ENCODE assay signal across 8 cellular contexts in the genomic region with DNA sequence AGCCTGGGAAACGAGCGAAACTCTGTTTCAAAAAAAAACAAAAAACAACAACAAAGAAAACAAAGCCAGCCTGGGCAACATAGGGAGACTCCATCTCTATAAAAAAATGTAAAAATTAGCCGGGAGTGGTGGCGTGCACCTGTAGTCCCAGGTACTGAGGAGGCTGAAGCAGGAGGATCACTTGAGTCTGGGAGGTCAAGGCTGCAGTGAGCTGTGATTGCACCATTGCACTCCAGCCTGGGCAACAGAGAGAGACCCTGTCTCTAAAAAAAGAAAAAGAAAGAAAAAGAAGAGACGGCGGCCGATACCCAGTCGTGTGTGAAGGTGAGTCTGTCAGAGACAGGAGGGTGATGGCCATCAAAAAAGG. TPM values are rescaled to one million over a fixed set of nuclear protein-coding genes. Genes with fewer than 3 reads are reported as not detected.
DNase-seq lines count a peak whose midpoint lies in the region; ATAC-seq, FAIRE-seq and TF ChIP-seq lines count a peak whose summit lies in the region.
"Not testable (repeated sequence)": the region's sequence is repeated elsewhere in the genome, so short reads cannot be mapped to it uniquely, and the experiment has no call there.

No MANE protein-coding gene starts in this region.

- FAIRE-seq in bronchial epithelial cell (lab: Jason Lieb, UNC), result not testable (repeated sequence)

- H3K27me3 ChIP-seq in bronchial epithelial cell (ENCODE audit: control insufficient read depth, insufficient read depth, low read length); mucosa of stomach (ENCODE audit: control insufficient read depth, insufficient read depth, low read length); skeletal muscle satellite cell (ENCODE audit: control insufficient read depth, insufficient read depth, low read length): not testable (repeated sequence)

- peak overlapping the region; percentile 99 for H3K4me2 ChIP-seq in skeletal muscle satellite cell (ENCODE audit: low read length)

- H3K27me3 Mint-ChIP-seq in activated CD4-positive, alpha-beta memory T cell treated with anti-CD3 and anti-CD28 coated beads for 36 hours; glutamatergic neuron (ENCODE audit: unreplicated experiment): not testable (repeated sequence)

- ATAC-seq in GM19324 (IDR thresholded peaks at IDR 0.05; ENCODE audit: low FRiP score, unreplicated experiment), result peak; percentile 8

- H3K36me3 ChIP-seq in bronchial epithelial cell (ENCODE audit: control insufficient read depth, insufficient read depth, low read length) (peaks cover 24% of the 10 kb centered on the region), skeletal muscle satellite cell (ENCODE audit: insufficient read depth, low read length) (peaks cover 40% of the 10 kb centered on the region)
- not testable (repeated sequence) for H3K36me3 ChIP-seq in mucosa of stomach (ENCODE audit: control insufficient read depth, insufficient read depth, low read length)

- H3K27ac ChIP-seq in 22Rv1, result peak overlapping the region; percentile 49

- H3K36me3 Mint-ChIP-seq in activated CD4-positive, alpha-beta memory T cell treated with anti-CD3 and anti-CD28 coated beads for 36 hours; glutamatergic neuron (ENCODE audit: unreplicated experiment): not testable (repeated sequence)

- CTCF ChIA-PET in activated CD4-positive, alpha-beta memory T cell treated with anti-CD3 and anti-CD28 coated beads for 36 hours (lab: Charles Lee), result not testable (repeated sequence)

- TF ChIP-seq CTCF in 22Rv1 (IDR thresholded peaks at IDR 0.05); LNCaP clone FGC (IDR thresholded peaks at IDR 0.05; ENCODE audit: control insufficient read depth, extremely low read depth, insufficient read depth); bronchial epithelial cell (IDR thresholded peaks at IDR 0.05; ENCODE audit: insufficient read depth, low read length, severe bottlenecking); glutamatergic neuron (IDR thresholded peaks at IDR 0.05; ENCODE audit: partially characterized antibody, unreplicated experiment): not testable (repeated sequence)

- intact Hi-C loops in activated CD4-positive, alpha-beta memory T cell treated with anti-CD3 and anti-CD28 coated beads for 36 hours (cut with micrococcal nuclease), result not testable (repeated sequence)

- not testable (repeated sequence) for H3K4me1 ChIP-seq in mucosa of stomach (ENCODE audit: control insufficient read depth, insufficient read depth, low read length); skeletal muscle satellite cell (ENCODE audit: control insufficient read depth, insufficient read depth, low read length)

- not testable (repeated sequence) for H3K9me3 ChIP-seq in mucosa of stomach (ENCODE audit: control insufficient read depth, low read length); skeletal muscle satellite cell (replicated peaks; ENCODE audit: low read length)

- peaks cover 17% of the 10 kb centered on the region for H3K4me1 Mint-ChIP-seq in activated CD4-positive, alpha-beta memory T cell treated with anti-CD3 and anti-CD28 coated beads for 36 hours (ENCODE audit: low read depth)
- H3K4me1 Mint-ChIP-seq in glutamatergic neuron (ENCODE audit: low read depth, unreplicated experiment), result peaks cover 13% of the 10 kb centered on the region

- POLR2A ChIA-PET in activated CD4-positive, alpha-beta memory T cell treated with anti-CD3 and anti-CD28 coated beads for 36 hours (lab: Charles Lee), result not testable (repeated sequence)

- H3K9ac ChIP-seq in mucosa of stomach (ENCODE audit: low read length), result not testable (repeated sequence)
- H3K9ac ChIP-seq in skeletal muscle satellite cell (ENCODE audit: low read depth, low read length), result peak overlapping the region; percentile 62

- not testable (repeated sequence) for H3K27ac Mint-ChIP-seq in activated CD4-positive, alpha-beta memory T cell treated with anti-CD3 and anti-CD28 coated beads for 36 hours; glutamatergic neuron (ENCODE audit: unreplicated experiment)

- H3K4me3 Mint-ChIP-seq in activated CD4-positive, alpha-beta memory T cell treated with anti-CD3 and anti-CD28 coated beads for 36 hours, result peak overlapping the region; percentile 77
- peak overlapping the region; percentile 79 for H3K4me3 Mint-ChIP-seq in glutamatergic neuron (ENCODE audit: unreplicated experiment)

- H3K4me3 ChIP-seq in LNCaP clone FGC (ENCODE audit: low read depth, low read length), result peak overlapping the region; percentile 51
- H3K4me3 ChIP-seq in bronchial epithelial cell (ENCODE audit: low read depth, low read length), result peak overlapping the region; percentile 32
- peak overlapping the region; percentile 69 for H3K4me3 ChIP-seq in mucosa of stomach (ENCODE audit: low read length)
- H3K4me3 ChIP-seq in skeletal muscle satellite cell (ENCODE audit: low read length), result peak overlapping the region; percentile 72

- DNase-seq in LNCaP clone FGC (ENCODE audit: low read depth); activated CD4-positive, alpha-beta memory T cell treated with anti-CD3 and anti-CD28 coated beads for 36 hours; bronchial epithelial cell (ENCODE audit: low read depth); glutamatergic neuron: not testable (repeated sequence)

- not testable (repeated sequence) for H3K9me3 Mint-ChIP-seq in activated CD4-positive, alpha-beta memory T cell treated with anti-CD3 and anti-CD28 coated beads for 36 hours; glutamatergic neuron (ENCODE audit: unreplicated experiment)

RNA-seq across cellular contexts. Expression of a gene that starts 27.2 kb away (rescaled TPM):
- 1 to 10 TPM; 8.1 to 8.2 TPM for total RNA-seq in activated CD4-positive, alpha-beta memory T cell treated with anti-CD3 and anti-CD28 coated beads for 36 hours
- total RNA-seq in bronchial epithelial cell (3.2 and 5.1 TPM in 2 replicates), glutamatergic neuron (ENCODE audit: unreplicated experiment) (13.7 TPM)
- total RNA-seq in skeletal muscle satellite cell (2012; rRNA removed), result 9.8 and 10.1 TPM in 2 replicates

RNA-seq across cellular contexts. Expression of a gene that starts 44.0 kb away (rescaled TPM):
- total RNA-seq in activated CD4-positive, alpha-beta memory T cell treated with anti-CD3 and anti-CD28 coated beads for 36 hours, result 1,000 to 10,000 TPM; 9,547 to 9,912 TPM
- total RNA-seq in bronchial epithelial cell (1,767 and 1,838 TPM in 2 replicates), glutamatergic neuron (ENCODE audit: unreplicated experiment) (6,176 TPM)
- total RNA-seq in skeletal muscle satellite cell (2012; rRNA removed), result 4,092 and 6,835 TPM in 2 replicates
